ENCODE assay signal across 1 cellular context in genomic region chr22:42994917-42995562, GRCh38.
TF ChIP-seq lines count a peak whose summit lies in the region.

No MANE protein-coding gene starts in this region.

TF ChIP-seq in SK-N-SH, 30 proteins besides CTCF, POLR2A, EP300 and RAD21 (continued from another document):
- TF ChIP-seq SMC3 (IDR thresholded peaks at IDR 0.05; ENCODE audit: low read depth, low read length) (no peak), RCOR1 (IDR thresholded peaks at IDR 0.05; ENCODE audit: low read length) (no peak), USF2 (IDR thresholded peaks at IDR 0.05; ENCODE audit: borderline replicate concordance, low read depth, low read length) (no peak), YY1 (IDR thresholded peaks at IDR 0.05; ENCODE audit: low read depth) (no peak), TCF12 (IDR thresholded peaks at IDR 0.05) (peak; percentile 7; the same call in 1 of the 2 replicates)
TF ChIP-seq in SK-N-SH: peak in this region for 3.
